1 cellular context compared by ENCODE assay signal in the genomic region with DNA sequence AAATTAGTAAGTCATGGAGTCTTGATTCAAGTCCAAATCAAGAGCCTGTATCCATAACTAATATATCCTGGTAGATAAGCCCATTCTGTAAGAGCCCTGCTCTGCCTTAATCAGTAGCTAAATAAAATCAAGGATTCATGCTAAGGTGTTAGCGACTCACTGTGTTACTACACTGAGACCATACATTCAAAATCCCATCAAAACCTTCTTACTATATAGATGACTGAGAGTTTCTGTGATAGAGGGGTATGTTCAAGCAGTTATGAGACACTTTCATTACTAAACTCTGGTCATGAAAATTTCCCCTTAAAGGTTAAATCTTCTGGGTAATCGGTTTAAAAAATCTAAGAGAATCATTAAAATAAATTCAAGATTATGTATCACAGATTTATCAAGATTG.
TF ChIP-seq lines count a peak whose summit lies in the region.

No MANE protein-coding gene starts in this region.

TF ChIP-seq in GM12878, 131 proteins besides CTCF, POLR2A, EP300 and RAD21 (continued from another document):
- TF ChIP-seq, protein P1, sequence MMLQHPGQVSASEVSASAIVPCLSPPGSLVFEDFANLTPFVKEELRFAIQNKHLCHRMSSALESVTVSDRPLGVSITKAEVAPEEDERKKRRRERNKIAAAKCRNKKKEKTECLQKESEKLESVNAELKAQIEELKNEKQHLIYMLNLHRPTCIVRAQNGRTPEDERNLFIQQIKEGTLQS (IDR thresholded peaks at IDR 0.05; ENCODE audit: borderline replicate concordance, extremely low read depth, low read depth, low read length) = no peak
- TF ChIP-seq, protein P2, sequence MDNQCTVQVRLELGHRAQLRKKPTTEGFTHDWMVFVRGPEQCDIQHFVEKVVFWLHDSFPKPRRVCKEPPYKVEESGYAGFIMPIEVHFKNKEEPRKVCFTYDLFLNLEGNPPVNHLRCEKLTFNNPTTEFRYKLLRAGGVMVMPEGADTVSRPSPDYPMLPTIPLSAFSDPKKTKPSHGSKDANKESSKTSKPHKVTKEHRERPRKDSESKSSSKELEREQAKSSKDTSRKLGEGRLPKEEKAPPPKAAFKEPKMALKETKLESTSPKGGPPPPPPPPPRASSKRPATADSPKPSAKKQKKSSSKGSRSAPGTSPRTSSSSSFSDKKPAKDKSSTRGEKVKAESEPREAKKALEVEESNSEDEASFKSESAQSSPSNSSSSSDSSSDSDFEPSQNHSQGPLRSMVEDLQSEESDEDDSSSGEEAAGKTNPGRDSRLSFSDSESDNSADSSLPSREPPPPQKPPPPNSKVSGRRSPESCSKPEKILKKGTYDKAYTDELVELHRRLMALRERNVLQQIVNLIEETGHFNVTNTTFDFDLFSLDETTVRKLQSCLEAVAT (IDR thresholded peaks at IDR 0.05) = no peak
